In genomic region chr1:84862810-84863251, GRCh38 we compare ENCODE assay signal across 10 cellular contexts. TPM values are rescaled to one million over a fixed set of nuclear protein-coding genes. Genes with fewer than 3 reads are reported as not detected.
DNase-seq lines count a peak whose midpoint lies in the region; ATAC-seq, FAIRE-seq and TF ChIP-seq lines count a peak whose summit lies in the region.
"Had no signal": no experiment of that assay in that cellular context is flagged by ENCODE, and none has a peak within 500 bp of the region (broad histone marks: within the 10 kb centered on the region; RNA-seq: fewer than 3 reads in every experiment).

No MANE protein-coding gene starts in this region.

- H3K27ac ChIP-seq in H9 (ENCODE audit: insufficient read length, low read depth, low read length) = no peak overlapping the region
- H3K27ac ChIP-seq: 22Rv1 had no signal

- no peaks in the 10 kb centered on the region for H3K4me1 ChIP-seq in H9 (ENCODE audit: insufficient read depth, low read length)

- no peak overlapping the region for H4K8ac ChIP-seq in H9 (replicated peaks; ENCODE audit: insufficient read length, low read depth, low read length)

- H2AFZ ChIP-seq in H9 (ENCODE audit: low read length) = no peak overlapping the region

- H3K23ac ChIP-seq in H9 (ENCODE audit: insufficient read length, low read depth, low read length) = no peak overlapping the region

- H3K79me1 ChIP-seq in H9 (ENCODE audit: insufficient read depth, low read depth, low read length, poor library complexity, severe bottlenecking) = no peaks in the 10 kb centered on the region

- no peak overlapping the region for H3K18ac ChIP-seq in H9 (ENCODE audit: insufficient read length, low read depth, low read length)

- H3K4me2 ChIP-seq in H9 (ENCODE audit: insufficient read depth, insufficient read length, low read length) = no peak overlapping the region

- peak overlapping the region; percentile 77 for H3K4me3 Mint-ChIP-seq in activated T-helper 1 cell treated with anti-CD3 and anti-CD28 coated beads, Interleukin-12 subunit alpha, Interleukin-12 subunit beta, Interleukin-2, Interleukin-4 antibody, amounts not matched to agents 30 ng/mL and 10 ng/mL and 1 ng/mL, durations not matched to agents 14 hours and 24 hours and 36 hours
- H3K4me3 Mint-ChIP-seq in H9 = no peak overlapping the region

- no peak overlapping the region for H3K56ac ChIP-seq in H9 (ENCODE audit: insufficient read length, low read depth, low read length)

- H4K5ac ChIP-seq in H9 (ENCODE audit: insufficient read length, low read depth, low read length) = no peak overlapping the region

- H3K9me3 ChIP-seq in H9 (ENCODE audit: control insufficient read depth, low read depth, low read length) = no peaks in the 10 kb centered on the region

- peak overlapping the region; percentile 82 for H3K27ac Mint-ChIP-seq in activated T-helper 1 cell treated with anti-CD3 and anti-CD28 coated beads, Interleukin-12 subunit alpha, Interleukin-12 subunit beta, Interleukin-2, Interleukin-4 antibody, amounts not matched to agents 30 ng/mL and 10 ng/mL and 1 ng/mL, durations not matched to agents 14 hours and 24 hours and 36 hours
- peak overlapping the region in 1 of 3 experiments; percentile 24; a peak in 2 of 7 replicates for H3K27ac Mint-ChIP-seq in H9

- H3K9me3 Mint-ChIP-seq in activated T-helper 1 cell treated with anti-CD3 and anti-CD28 coated beads, Interleukin-12 subunit alpha, Interleukin-12 subunit beta, Interleukin-2, Interleukin-4 antibody, amounts not matched to agents 30 ng/mL and 10 ng/mL and 1 ng/mL, durations not matched to agents 14 hours and 24 hours and 36 hours = no peaks in the 10 kb centered on the region
- H3K9me3 Mint-ChIP-seq in H9 = no peaks in the 10 kb centered on the region

- no peak overlapping the region for H4K91ac ChIP-seq in H9 (ENCODE audit: insufficient read length, low read depth, low read length)

- H3K27me3 ChIP-seq in H9 (ENCODE audit: insufficient read depth, low read length) = no peaks in the 10 kb centered on the region

- H3K14ac ChIP-seq in H9 (ENCODE audit: insufficient read depth, low read length) = no peak overlapping the region

- H2AK5ac ChIP-seq in H9 (ENCODE audit: insufficient read length, low read length) = no peak overlapping the region

- no peak overlapping the region for H2BK5ac ChIP-seq in H9 (ENCODE audit: insufficient read length, low read length)

- no peaks in the 10 kb centered on the region for H3K79me2 ChIP-seq in H9 (ENCODE audit: insufficient read depth, low read length)

- H2BK12ac ChIP-seq in H9 (ENCODE audit: insufficient read length, low read depth, low read length) = no peak overlapping the region

- intact Hi-C loops in activated T-helper 1 cell treated with anti-CD3 and anti-CD28 coated beads, Interleukin-12 subunit alpha, Interleukin-12 subunit beta, Interleukin-2, Interleukin-4 antibody, amounts not matched to agents 30 ng/mL and 10 ng/mL and 1 ng/mL, durations not matched to agents 14 hours and 24 hours and 36 hours (cut with micrococcal nuclease) = loop anchor here (1.0 to 10.0 kb wide), 11 partner anchors 9 to 722 kb away; partner anchors contain the start of genes BCL10, C1orf52, CCN1 and CTBS

- no peak overlapping the region for H3K9ac ChIP-seq in H9 (ENCODE audit: extremely low read depth, insufficient read length, low read length)

- H3T11ph ChIP-seq in H9 (ENCODE audit: low read length) = no peak overlapping the region

- no peak overlapping the region for H2BK120ac ChIP-seq in H9 (ENCODE audit: low read depth, low read length, poor library complexity, severe bottlenecking)

- TF ChIP-seq CTCF in H9 (conservative IDR thresholded peaks at IDR 0.05) (no peak), D721Med (IDR thresholded peaks at IDR 0.05; ENCODE audit: insufficient read depth, missing control alignments) (no peak)

- WGBS in H9 (ENCODE audit: extremely low coverage, insufficient read length, low lambda C conversion rate) = no CpG with 5 or more reads among the region's 5 CpGs

- peaks cover 1% of the 10 kb centered on the region for H3K27me3 Mint-ChIP-seq in activated T-helper 1 cell treated with anti-CD3 and anti-CD28 coated beads, Interleukin-12 subunit alpha, Interleukin-12 subunit beta, Interleukin-2, Interleukin-4 antibody, amounts not matched to agents 30 ng/mL and 10 ng/mL and 1 ng/mL, durations not matched to agents 14 hours and 24 hours and 36 hours (ENCODE audit: insufficient read depth)
- H3K27me3 Mint-ChIP-seq in H9 (ENCODE audit: low read depth) = peaks cover 2% of the 10 kb centered on the region; the same call in 1 of the 2 replicates

- no peak overlapping the region for H2BK20ac ChIP-seq in H9 (ENCODE audit: low read depth, low read length, poor library complexity, severe bottlenecking)

- no peak overlapping the region for H3K4ac ChIP-seq in H9 (ENCODE audit: low read depth, low read length)

- H3K23me2 ChIP-seq in H9 (ENCODE audit: insufficient read length, low read depth, low read length, poor library complexity, severe bottlenecking) = no peaks in the 10 kb centered on the region

- ATAC-seq in HG03175 (IDR thresholded peaks at IDR 0.05; ENCODE audit: unreplicated experiment) = peak; percentile 86

- DNase-seq in NK-92 treated with Interleukin-12 subunit alpha and Interleukin-12 subunit beta, amount 100 ng/mL, for 24 hours (lab: John Stamatoyannopoulos, UW) = peak; percentile 85
- no peak for DNase-seq in NK-92 (lab: John Stamatoyannopoulos, UW; ENCODE audit: unreplicated experiment)
- peak; percentile 66 for DNase-seq in activated T-helper 1 cell treated with anti-CD3 and anti-CD28 coated beads, Interleukin-12 subunit alpha, Interleukin-12 subunit beta, Interleukin-2, Interleukin-4 antibody, amounts not matched to agents 30 ng/mL and 10 ng/mL and 1 ng/mL, durations not matched to agents 14 hours and 24 hours and 36 hours (ENCODE audit: low spot score)
- peak in 5 of 6 experiments; percentile 5 to 78 (median 58) for DNase-seq in stimulated activated naive CD4-positive, alpha-beta T cell (lab: John Stamatoyannopoulos, UW)
- no peak for DNase-seq in H9
- DNase-seq in D721Med (ENCODE audit: insufficient read length, low spot score) = no peak
- no peak for DNase-seq in NCI-H1436 (lab: John Stamatoyannopoulos, UW)

- no peak overlapping the region for H2BK15ac ChIP-seq in H9 (ENCODE audit: low read depth, low read length)

- H3K36me3 Mint-ChIP-seq in activated T-helper 1 cell treated with anti-CD3 and anti-CD28 coated beads, Interleukin-12 subunit alpha, Interleukin-12 subunit beta, Interleukin-2, Interleukin-4 antibody, amounts not matched to agents 30 ng/mL and 10 ng/mL and 1 ng/mL, durations not matched to agents 14 hours and 24 hours and 36 hours (ENCODE audit: low read depth) = peaks cover 10% of the 10 kb centered on the region
- peaks cover 0 to 25% (median 0%) of the 10 kb centered on the region in 3 experiments; a peak in 2 of 7 replicates for H3K36me3 Mint-ChIP-seq in H9 (ENCODE audit: insufficient read depth in 1 of 3, low read depth in 3 of 3)

- no peak for FAIRE-seq in D721Med (lab: Jason Lieb, UNC)

- H3K4me1 Mint-ChIP-seq in activated T-helper 1 cell treated with anti-CD3 and anti-CD28 coated beads, Interleukin-12 subunit alpha, Interleukin-12 subunit beta, Interleukin-2, Interleukin-4 antibody, amounts not matched to agents 30 ng/mL and 10 ng/mL and 1 ng/mL, durations not matched to agents 14 hours and 24 hours and 36 hours (ENCODE audit: low read depth) = peaks cover 53% of the 10 kb centered on the region
- no peaks in the 10 kb centered on the region for H3K4me1 Mint-ChIP-seq in H9

- H4K20me1 ChIP-seq in H9 (ENCODE audit: control insufficient read depth, insufficient read depth, insufficient read length) = no peaks in the 10 kb centered on the region

RNA-seq across cellular contexts. Expression of gene LPAR3, which starts 30.2 kb away (rescaled TPM):
- 0.34 and 0.47 TPM in 2 replicates for total RNA-seq in activated T-helper 1 cell treated with anti-CD3 and anti-CD28 coated beads, Interleukin-12 subunit alpha, Interleukin-12 subunit beta, Interleukin-2, Interleukin-4 antibody, amounts not matched to agents 30 ng/mL and 10 ng/mL and 1 ng/mL, durations not matched to agents 14 hours and 24 hours and 36 hours
- 2.5 and 3.0 TPM in 2 replicates for total RNA-seq in H9 (2021)
- total RNA-seq: lung microvascular endothelial cell had no signal

Comparison
In these comparisons a context has a peak if more than half of its experiments do, and no peak if none do; other contexts are left out.
1. DNase-seq: peak in NK-92 treated with Interleukin-12 subunit alpha and Interleukin-12 subunit beta, amount 100 ng/mL, for 24 hours (single experiment), activated T-helper 1 cell treated with anti-CD3 and anti-CD28 coated beads, Interleukin-12 subunit alpha, Interleukin-12 subunit beta, Interleukin-2, Interleukin-4 antibody, amounts not matched to agents 30 ng/mL and 10 ng/mL and 1 ng/mL, durations not matched to agents 14 hours and 24 hours and 36 hours (single experiment) and stimulated activated naive CD4-positive, alpha-beta T cell (5 of 6); none in NK-92 (single experiment), H9 (single experiment), D721Med (single experiment) and NCI-H1436 (single experiment).